ENCODE assay signal across 26 cellular contexts in the genomic region with DNA sequence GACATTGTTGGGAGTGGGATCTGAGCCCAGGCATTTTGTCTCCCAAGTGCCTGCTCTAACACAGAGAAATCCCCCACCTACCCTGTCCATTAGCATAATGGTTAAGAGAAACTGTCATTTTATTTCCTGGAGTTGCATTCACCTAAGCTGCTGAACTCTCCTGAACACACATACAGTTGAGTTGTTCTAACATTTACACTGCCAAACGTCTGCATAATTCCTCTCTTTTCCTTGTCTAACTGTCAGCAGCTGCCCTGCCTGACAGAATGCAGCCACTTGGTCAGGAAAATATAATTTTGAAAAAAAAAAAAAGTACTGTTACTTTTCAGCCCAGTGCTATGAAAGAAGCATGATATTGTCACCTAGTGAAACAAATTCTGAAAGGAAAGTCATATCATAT.
"Had no signal": no experiment of that assay in that cellular context is flagged by ENCODE, and none has a peak within 500 bp of the region (broad histone marks: within the 10 kb centered on the region; RNA-seq: fewer than 3 reads in every experiment).

No MANE protein-coding gene starts in this region.

- H3K9me3 ChIP-seq: stomach, suprapubic skin, testis, thoracic aorta, thyroid gland, tibial artery, tibial nerve, transverse colon, upper lobe of left lung, upper lobe of right lung, uterus, vagina had no signal

- H3K4me1 ChIP-seq: stomach, suprapubic skin, testis, thyroid gland, tibial artery, tibial nerve, transverse colon, upper lobe of left lung, upper lobe of right lung, uterus, vagina had no signal

- DNase-seq: stimulated activated CD4-positive, alpha-beta T cell treated with anti-CD3 and anti-CD28 coated beads, Interleukin-2, amount 100 ng/mL, for 48 hours; stimulated activated CD4-positive, alpha-beta T cell treated with anti-CD3 and anti-CD28 coated beads, Interleukin-4, amount 100 ng/mL, for 1 hour; stimulated activated CD4-positive, alpha-beta T cell treated with anti-CD3 and anti-CD28 coated beads, Interleukin-4, amount 100 ng/mL, for 24 hours; stimulated activated CD4-positive, alpha-beta T cell treated with anti-CD3 and anti-CD28 coated beads, Interleukin-4, amount 100 ng/mL, for 4 hours; stimulated activated CD8-positive, alpha-beta memory T cell treated with anti-CD3 and anti-CD28 coated beads, Interleukin-4, amount 100 ng/mL, for 48 hours; stimulated activated naive B cell treated with anti-CD40 and anti-IgM and Interleukin-4, amounts not matched to agents 10 μg/mL and 1 μg/mL and 100 μg/mL, for 72 hours; stimulated activated naive CD4-positive, alpha-beta T cell; stimulated activated naive CD4-positive, alpha-beta T cell treated with Interleukin-2 at 50 U/mL for 16 hours; stimulated activated naive CD8-positive, alpha-beta T cell treated with anti-CD3 and anti-CD28 coated beads, Interleukin-15, amount 100 ng/mL, for 72 hours; stimulated activated naive CD8-positive, alpha-beta T cell treated with anti-CD3 and anti-CD28 coated beads, Interleukin-15, Interleukin-2, amounts not matched to agents 100 U/mL and 50 U/mL, for 24 hours; stomach; substantia nigra; testis; thyroid gland; tibial artery; transverse colon; trophoblast cell; upper lobe of left lung; upper lobe of right lung; uterus had no signal

- H3K27ac ChIP-seq: stomach, suprapubic skin, testis, thoracic aorta, thyroid gland, tibial artery, tibial nerve, transverse colon, upper lobe of left lung, upper lobe of right lung, uterus, vagina had no signal

- ATAC-seq: stimulated activated effector memory CD8-positive, alpha-beta T cell treated with anti-CD3 and anti-CD28 coated beads, Interleukin-12 subunit alpha, Interleukin-12 subunit beta, amount 100 ng/mL, for 72 hours; stimulated activated memory B cell treated with anti-CD40 and anti-IgM and Interleukin-4, amounts not matched to agents 10 μg/mL and 1 μg/mL and 100 μg/mL, for 72 hours; stimulated activated naive B cell treated with anti-CD40 and anti-IgM and Interleukin-4, amounts not matched to agents 10 μg/mL and 1 μg/mL and 100 μg/mL, for 72 hours; stimulated activated naive CD8-positive, alpha-beta T cell treated with anti-CD3 and anti-CD28 coated beads, Interleukin-15, amount 100 ng/mL, for 72 hours; stimulated activated naive CD8-positive, alpha-beta T cell treated with anti-CD3 and anti-CD28 coated beads, Interleukin-15, Interleukin-2, amounts not matched to agents 100 U/mL and 50 U/mL, for 24 hours; upper lobe of right lung had no signal

- H3K27me3 ChIP-seq: stomach, suprapubic skin, testis, thyroid gland, tibial artery, tibial nerve, transverse colon, upper lobe of left lung, upper lobe of right lung, uterus, vagina had no signal

- H3K4me3 ChIP-seq: stomach, suprapubic skin, testis, thoracic aorta, thyroid gland, tibial artery, tibial nerve, transverse colon, upper lobe of left lung, upper lobe of right lung, uterus, vagina had no signal

- H3K36me3 ChIP-seq: stomach, suprapubic skin, thoracic aorta, thyroid gland, tibial artery, tibial nerve, transverse colon, upper lobe of left lung, upper lobe of right lung, uterus, vagina had no signal
